In genomic region chr12:125336246-125336645, GRCh38 we compare ENCODE assay signal across 11 cellular contexts.
"Had no signal": no experiment of that assay in that cellular context is flagged by ENCODE, and none has a peak within 500 bp of the region (broad histone marks: within the 10 kb centered on the region; RNA-seq: fewer than 3 reads in every experiment).

No MANE protein-coding gene starts in this region.

- H3K27ac ChIP-seq: GM23248 had no signal

- H3K36me3 ChIP-seq: HAP-1 had no signal

- FAIRE-seq: H1, H54 had no signal

- ATAC-seq: GM23338, HCT116 had no signal

- H3K4me2 ChIP-seq: GM23338 had no signal

- H2AFZ ChIP-seq: GM23248, GM23338 had no signal

- H3K9ac ChIP-seq: GM23248 had no signal

- H3K4me3 ChIP-seq: GM23248, GM23338, HAP-1 had no signal

- H3K9me3 ChIP-seq: HAP-1 had no signal

- H3K4me1 ChIP-seq: HAP-1 had no signal

- DNase-seq: GM23248, GOT3, H7, H9, HCEC 1CT, HFFc6 had no signal
